Comparison of ENCODE assay signal across 8 cellular contexts in the genomic region with DNA sequence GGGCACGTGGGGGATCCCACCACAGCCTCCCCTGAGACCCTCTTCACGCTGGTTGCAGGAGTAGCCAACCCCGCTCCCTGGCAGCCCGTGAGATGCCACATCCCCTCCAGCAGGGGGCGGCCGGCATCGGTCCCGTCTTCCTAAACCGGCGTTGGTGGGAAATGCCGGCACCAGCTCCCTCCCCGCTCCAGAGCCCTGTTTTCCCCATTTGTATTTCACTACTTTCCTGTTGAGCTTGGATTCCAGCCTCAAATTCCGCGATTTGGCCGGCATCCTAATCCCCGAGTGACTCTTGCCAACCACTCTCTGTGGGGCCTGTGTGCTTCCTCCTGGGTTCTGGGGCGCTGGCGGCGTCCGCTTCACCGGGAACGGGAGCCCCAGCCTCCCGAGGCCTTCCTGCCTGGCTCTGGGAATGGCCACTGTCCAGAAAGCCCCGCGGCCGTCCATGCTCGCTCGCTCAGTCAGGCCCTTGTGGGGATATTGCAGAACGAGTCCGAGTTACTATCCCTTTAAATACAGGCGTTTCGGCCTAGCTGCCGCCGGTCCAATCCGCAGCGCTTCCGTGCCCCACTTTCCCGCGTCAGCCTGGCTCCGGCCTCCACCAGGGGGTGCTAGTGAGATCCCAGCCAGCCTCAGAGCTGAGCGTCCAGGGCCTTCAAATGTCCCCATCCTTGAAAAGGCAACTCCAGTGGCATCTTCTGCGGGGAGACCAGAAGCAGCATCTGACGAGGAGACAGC. TPM values are rescaled to one million over a fixed set of nuclear protein-coding genes. Genes with fewer than 3 reads are reported as not detected.
A peak's percentile ranks its signal among the peaks of the same experiment; 100 is the strongest.
DNase-seq lines count a peak whose midpoint lies in the region; ATAC-seq and TF ChIP-seq lines count a peak whose summit lies in the region.

No MANE protein-coding gene starts in this region.

- H3K9me3 ChIP-seq in SK-N-MC (ENCODE audit: low read depth, low read length), result no peaks in the 10 kb centered on the region
- H3K9me3 ChIP-seq in suprapubic skin, result no peaks in the 10 kb centered on the region

- H3K36me3 ChIP-seq in GM23338 (ENCODE audit: insufficient read depth) (no peaks in the 10 kb centered on the region), SK-N-MC (ENCODE audit: insufficient read depth, low read length) (no peaks in the 10 kb centered on the region), suprapubic skin (no peaks in the 10 kb centered on the region)

- TF ChIP-seq CTCF in GM23338 (conservative IDR thresholded peaks at IDR 0.05; ENCODE audit: low read depth in 2 of 2) (peak; percentile 77 to 94), LNCAP (IDR thresholded peaks at IDR 0.05) (peak; percentile 77), suprapubic skin (IDR thresholded peaks at IDR 0.05) (peak; percentile 87 to 88)

- H3K27me3 ChIP-seq in GM23338 (ENCODE audit: insufficient read depth) (peaks cover 18% of the 10 kb centered on the region), suprapubic skin (peaks cover 7% of the 10 kb centered on the region)

- H3K4me1 ChIP-seq in GM23338 (ENCODE audit: insufficient read depth) (no peaks in the 10 kb centered on the region), suprapubic skin (peaks cover 21% of the 10 kb centered on the region)

- peak overlapping the region; percentile 99 for H3K4me2 ChIP-seq in GM23338

- no peaks in the 10 kb centered on the region; the same call in 1 of the 3 replicates for H3K9me3 Mint-ChIP-seq in GM23338
- no peaks in the 10 kb centered on the region for H3K9me3 Mint-ChIP-seq in activated naive CD4-positive, alpha-beta T cell treated with anti-CD3 and anti-CD28 coated beads, Interleukin-2, amount 50 U/mL, for 24 hours

- no peak for TF ChIP-seq EP300 in suprapubic skin (IDR thresholded peaks at IDR 0.05)

- H3K4me3 ChIP-seq in GM23338, result peak overlapping the region; percentile 100
- peak overlapping the region; percentile 86 for H3K4me3 ChIP-seq in SK-N-MC
- H3K4me3 ChIP-seq in suprapubic skin, result peak overlapping the region; percentile 75

- peak; percentile 98 for DNase-seq in ELF-1 (ENCODE audit: low read depth, low spot score)
- DNase-seq in GM23338 (ENCODE audit: low spot score), result peak; percentile 92
- DNase-seq in SK-N-MC (ENCODE audit: low read depth, low spot score), result no peak
- peak; percentile 90 for DNase-seq in globus pallidus (ENCODE audit: low spot score)
- peak; percentile 95 for DNase-seq in occipital lobe (lab: John Stamatoyannopoulos, UW)
- DNase-seq in suprapubic skin (ENCODE audit: low spot score in 2 of 2), result peak; percentile 94 to 96

- H3K27me3 Mint-ChIP-seq in GM23338 (ENCODE audit: insufficient read depth, low read depth, poor library complexity), result peaks cover 3% of the 10 kb centered on the region
- no peaks in the 10 kb centered on the region for H3K27me3 Mint-ChIP-seq in activated naive CD4-positive, alpha-beta T cell treated with anti-CD3 and anti-CD28 coated beads, Interleukin-2, amount 50 U/mL, for 24 hours

- peaks cover 14% of the 10 kb centered on the region for H3K4me1 Mint-ChIP-seq in GM23338
- peaks cover 13% of the 10 kb centered on the region for H3K4me1 Mint-ChIP-seq in activated naive CD4-positive, alpha-beta T cell treated with anti-CD3 and anti-CD28 coated beads, Interleukin-2, amount 50 U/mL, for 24 hours

- H3K9me2 ChIP-seq in GM23338 (ENCODE audit: insufficient read depth), result peaks cover 4% of the 10 kb centered on the region; the same call in 1 of the 2 replicates

- no peaks in the 10 kb centered on the region for H3K79me2 ChIP-seq in GM23338 (replicated peaks; ENCODE audit: insufficient read depth)

- H3K27ac Mint-ChIP-seq in GM23338, result no peak overlapping the region
- H3K27ac Mint-ChIP-seq in activated naive CD4-positive, alpha-beta T cell treated with anti-CD3 and anti-CD28 coated beads, Interleukin-2, amount 50 U/mL, for 24 hours, result peak overlapping the region; percentile 97

- no peaks in the 10 kb centered on the region; the same call in 2 of the 3 replicates for H3K36me3 Mint-ChIP-seq in GM23338 (ENCODE audit: low read depth)
- no peaks in the 10 kb centered on the region for H3K36me3 Mint-ChIP-seq in activated naive CD4-positive, alpha-beta T cell treated with anti-CD3 and anti-CD28 coated beads, Interleukin-2, amount 50 U/mL, for 24 hours

- H3K27ac ChIP-seq in GM23338 (ENCODE audit: low read depth) (no peak overlapping the region), SK-N-MC (no peak overlapping the region), suprapubic skin (peak overlapping the region; percentile 95)

- peak; percentile 95 for ATAC-seq in GM23338

- 4% methylated on average over 19 of the region's 43 CpGs for WGBS in suprapubic skin

- peak overlapping the region; percentile 100 for H2AFZ ChIP-seq in GM23338

- TF ChIP-seq POLR2A in suprapubic skin (IDR thresholded peaks at IDR 0.05), result no peak

- H3K9ac ChIP-seq in SK-N-MC (ENCODE audit: insufficient read length), result peak overlapping the region; percentile 89

- no peaks in the 10 kb centered on the region for H4K20me1 ChIP-seq in GM23338 (replicated peaks; ENCODE audit: insufficient read depth)

- H3K4me3 Mint-ChIP-seq in GM23338, result peak overlapping the region; percentile 91
- peak overlapping the region; percentile 98 for H3K4me3 Mint-ChIP-seq in activated naive CD4-positive, alpha-beta T cell treated with anti-CD3 and anti-CD28 coated beads, Interleukin-2, amount 50 U/mL, for 24 hours

- H3F3A ChIP-seq in GM23338 (replicated peaks; ENCODE audit: low read depth), result no peaks in the 10 kb centered on the region

TF ChIP-seq in GM23338, 12 proteins besides CTCF, POLR2A, EP300 and RAD21 (continues in another document):
- TF ChIP-seq ETS1 (IDR thresholded peaks at IDR 0.05), result no peak
- TF ChIP-seq CREB1 (CRISPR knock-in tag; IDR thresholded peaks at IDR 0.05; ENCODE audit: low read depth), result peak; percentile 84
- TF ChIP-seq EZH2phosphoT487 (IDR thresholded peaks at IDR 0.05; ENCODE audit: unreplicated experiment), result no peak
- no peak for TF ChIP-seq ZNF114 (CRISPR knock-in tag; IDR thresholded peaks at IDR 0.05)

RNA-seq across cellular contexts. Expression of gene ADAMTS17, which starts 8.1 kb away (rescaled TPM):
- total RNA-seq in GM23338 (2014; rRNA removed; shearing (Covaris generic)), result 0.74 and 3.8 TPM in 2 replicates
- polyA plus RNA-seq in GM23338 (2016; fragmentation: Nextera tagmentation; extraction: Ambion mirVana), result 0.60 and 0.70 TPM in 2 replicates
- 5.1 TPM for total RNA-seq in occipital lobe
- total RNA-seq in suprapubic skin, result 10 to 100 TPM in 1 of 4 donors, 1 to 10 TPM in 3; 4.2 to 12.3 (median 6.3) TPM
